Comparison of ENCODE assay signal across 1 cellular context in the genomic region with DNA sequence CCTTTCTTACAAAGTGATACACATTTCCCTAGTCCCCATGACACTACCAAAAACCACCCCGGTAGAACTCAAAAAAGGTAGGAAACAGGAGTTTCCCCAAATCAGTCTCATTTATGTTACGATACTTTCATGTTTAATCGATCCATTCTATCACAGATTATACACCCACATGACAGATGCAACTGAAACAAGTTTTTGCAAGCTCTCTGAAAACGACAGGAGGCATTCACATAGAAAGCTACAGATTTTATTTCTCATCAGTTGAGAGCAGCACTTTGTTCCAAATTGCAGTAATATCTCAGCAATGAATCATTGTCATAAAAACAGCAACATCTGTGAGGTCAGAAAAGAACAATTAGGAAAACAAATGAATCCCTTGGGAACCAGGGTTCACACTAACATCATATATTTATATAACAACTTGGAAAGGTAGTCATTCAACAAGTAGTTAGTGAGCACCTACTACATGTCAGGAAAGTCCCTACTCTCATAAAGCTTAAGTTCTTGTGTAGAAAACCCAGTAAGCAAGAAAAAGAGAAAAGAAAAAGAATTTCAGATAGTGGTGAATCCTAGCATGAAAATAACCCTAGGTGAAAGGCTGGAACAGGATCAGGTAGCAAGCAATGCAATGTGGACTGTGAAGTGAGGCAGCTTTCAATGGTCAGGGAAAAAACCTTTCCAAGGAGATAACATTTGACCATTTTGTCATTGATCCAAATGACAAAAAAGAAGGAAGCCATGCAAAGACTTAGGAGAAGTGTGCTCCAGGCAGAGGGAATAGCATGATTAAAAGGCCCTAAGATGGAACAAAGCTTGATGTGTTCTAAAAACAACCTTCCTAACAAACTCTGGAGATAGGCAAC.
TF ChIP-seq lines count a peak whose summit lies in the region.

No MANE protein-coding gene starts in this region.

TF ChIP-seq in SK-N-SH treated with all-trans-retinoic acid at 6 μM for 48 hours, 23 proteins besides CTCF, POLR2A, EP300 and RAD21 (continued from another document):
- TF ChIP-seq, protein P1, sequence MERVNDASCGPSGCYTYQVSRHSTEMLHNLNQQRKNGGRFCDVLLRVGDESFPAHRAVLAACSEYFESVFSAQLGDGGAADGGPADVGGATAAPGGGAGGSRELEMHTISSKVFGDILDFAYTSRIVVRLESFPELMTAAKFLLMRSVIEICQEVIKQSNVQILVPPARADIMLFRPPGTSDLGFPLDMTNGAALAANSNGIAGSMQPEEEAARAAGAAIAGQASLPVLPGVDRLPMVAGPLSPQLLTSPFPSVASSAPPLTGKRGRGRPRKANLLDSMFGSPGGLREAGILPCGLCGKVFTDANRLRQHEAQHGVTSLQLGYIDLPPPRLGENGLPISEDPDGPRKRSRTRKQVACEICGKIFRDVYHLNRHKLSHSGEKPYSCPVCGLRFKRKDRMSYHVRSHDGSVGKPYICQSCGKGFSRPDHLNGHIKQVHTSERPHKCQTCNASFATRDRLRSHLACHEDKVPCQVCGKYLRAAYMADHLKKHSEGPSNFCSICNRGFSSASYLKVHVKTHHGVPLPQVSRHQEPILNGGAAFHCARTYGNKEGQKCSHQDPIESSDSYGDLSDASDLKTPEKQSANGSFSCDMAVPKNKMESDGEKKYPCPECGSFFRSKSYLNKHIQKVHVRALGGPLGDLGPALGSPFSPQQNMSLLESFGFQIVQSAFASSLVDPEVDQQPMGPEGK (CRISPR knock-in tag; IDR thresholded peaks at IDR 0.05; ENCODE audit: borderline replicate concordance): no peak
- TF ChIP-seq TCF4 (CRISPR knock-in tag; IDR thresholded peaks at IDR 0.05; ENCODE audit: borderline replicate concordance) (no peak), SNAI2 (CRISPR knock-in tag; IDR thresholded peaks at IDR 0.05) (no peak), TOX (CRISPR knock-in tag; IDR thresholded peaks at IDR 0.05; ENCODE audit: borderline replicate concordance) (no peak), ESRRG (CRISPR knock-in tag; IDR thresholded peaks at IDR 0.05) (no peak)
- TF ChIP-seq, protein P2, sequence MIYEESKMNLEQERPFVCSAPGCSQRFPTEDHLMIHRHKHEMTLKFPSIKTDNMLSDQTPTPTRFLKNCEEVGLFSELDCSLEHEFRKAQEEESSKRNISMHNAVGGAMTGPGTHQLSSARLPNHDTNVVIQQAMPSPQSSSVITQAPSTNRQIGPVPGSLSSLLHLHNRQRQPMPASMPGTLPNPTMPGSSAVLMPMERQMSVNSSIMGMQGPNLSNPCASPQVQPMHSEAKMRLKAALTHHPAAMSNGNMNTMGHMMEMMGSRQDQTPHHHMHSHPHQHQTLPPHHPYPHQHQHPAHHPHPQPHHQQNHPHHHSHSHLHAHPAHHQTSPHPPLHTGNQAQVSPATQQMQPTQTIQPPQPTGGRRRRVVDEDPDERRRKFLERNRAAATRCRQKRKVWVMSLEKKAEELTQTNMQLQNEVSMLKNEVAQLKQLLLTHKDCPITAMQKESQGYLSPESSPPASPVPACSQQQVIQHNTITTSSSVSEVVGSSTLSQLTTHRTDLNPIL (CRISPR knock-in tag; IDR thresholded peaks at IDR 0.05; ENCODE audit: low read depth): no peak
